Comparison of ENCODE assay signal across 1 cellular context in genomic region chr19:12703056-12703455, GRCh38.
TF ChIP-seq lines count a peak whose summit lies in the region.

No MANE protein-coding gene starts in this region.

TF ChIP-seq in endothelial cell of umbilical vein, 7 proteins besides CTCF, POLR2A, EP300 and RAD21 (continued from another document):
- TF ChIP-seq POLR2AphosphoS5 (IDR thresholded peaks at IDR 0.05; ENCODE audit: insufficient read depth, low read depth, low read length) (no peak), JUN (IDR thresholded peaks at IDR 0.05; ENCODE audit: borderline replicate concordance, insufficient read depth, insufficient read length, low read depth) (no peak)
